In genomic region chr11:20353829-20354434, GRCh38 we compare ENCODE assay signal across 8 cellular contexts. TPM values are rescaled to one million over a fixed set of nuclear protein-coding genes. Genes with fewer than 3 reads are reported as not detected.
DNase-seq lines count a peak whose midpoint lies in the region; ATAC-seq lines count a peak whose summit lies in the region.
"Had no signal": no experiment of that assay in that cellular context is flagged by ENCODE, and none has a peak within 500 bp of the region (broad histone marks: within the 10 kb centered on the region; RNA-seq: fewer than 3 reads in every experiment).

No MANE protein-coding gene starts in this region.

- ATAC-seq in GM19395 (IDR thresholded peaks at IDR 0.05; ENCODE audit: unreplicated experiment) = peak; percentile 52
- peak; percentile 63 for ATAC-seq in left ventricle myocardium superior

- H3K27me3 Mint-ChIP-seq in activated naive CD4-positive, alpha-beta T cell treated with anti-CD3 and anti-CD28 coated beads, Interleukin-2, amount 10 ng/mL, durations not matched to agents 7 days and 5 days = peaks cover 20% of the 10 kb centered on the region

- no peaks in the 10 kb centered on the region for H3K9me3 Mint-ChIP-seq in activated naive CD4-positive, alpha-beta T cell treated with anti-CD3 and anti-CD28 coated beads, Interleukin-2, amount 10 ng/mL, durations not matched to agents 7 days and 5 days
- H3K9me3 Mint-ChIP-seq: activated B cell treated with CpG ODN at 0.5 μM for 24 hours had no signal

- DNase-seq in DMS53 treated with DMSO at 0.1 percent for 48 hours (lab: John Stamatoyannopoulos, UW; ENCODE audit: unreplicated experiment) (peak; percentile 47), NCI-H1694 treated with DMSO at 0.1 percent for 48 hours (lab: John Stamatoyannopoulos, UW) (peak; percentile 61), left ventricle myocardium superior (no peak), dedifferentiated amniotic fluid mesenchymal stem cell (ENCODE audit: extremely low spot score) (no peak)
- DNase-seq in activated naive CD4-positive, alpha-beta T cell treated with anti-CD3 and anti-CD28 coated beads, Interleukin-2, amount 10 ng/mL, durations not matched to agents 7 days and 5 days = peak; percentile 37
- peak; percentile 39 for DNase-seq in stimulated activated CD8-positive, alpha-beta memory T cell treated with anti-CD3 and anti-CD28 coated beads, Interleukin-4, amount 100 ng/mL, for 48 hours
- DNase-seq: activated B cell treated with CpG ODN at 0.5 μM for 24 hours had no signal

- no peak overlapping the region for H3K27ac Mint-ChIP-seq in activated naive CD4-positive, alpha-beta T cell treated with anti-CD3 and anti-CD28 coated beads, Interleukin-2, amount 10 ng/mL, durations not matched to agents 7 days and 5 days
- H3K27ac Mint-ChIP-seq: activated B cell treated with CpG ODN at 0.5 μM for 24 hours had no signal

- no peaks in the 10 kb centered on the region for H3K36me3 Mint-ChIP-seq in activated naive CD4-positive, alpha-beta T cell treated with anti-CD3 and anti-CD28 coated beads, Interleukin-2, amount 10 ng/mL, durations not matched to agents 7 days and 5 days

- CTCF ChIA-PET in activated naive CD4-positive, alpha-beta T cell treated with anti-CD3 and anti-CD28 coated beads, Interleukin-2, amount 10 ng/mL, durations not matched to agents 7 days and 5 days (lab: Charles Lee) = interaction anchor here (0.8 to 6.3 kb wide), 16 partner anchors 10 to 227 kb away, joined by 3 to 96 read pairs (median 4); no protein-coding TSS in a partner anchor

- peaks cover 4% of the 10 kb centered on the region for H3K4me1 Mint-ChIP-seq in activated naive CD4-positive, alpha-beta T cell treated with anti-CD3 and anti-CD28 coated beads, Interleukin-2, amount 10 ng/mL, durations not matched to agents 7 days and 5 days

- no peak overlapping the region for H3K4me3 Mint-ChIP-seq in activated naive CD4-positive, alpha-beta T cell treated with anti-CD3 and anti-CD28 coated beads, Interleukin-2, amount 10 ng/mL, durations not matched to agents 7 days and 5 days
- H3K4me3 Mint-ChIP-seq: activated B cell treated with CpG ODN at 0.5 μM for 24 hours had no signal

- intact Hi-C loops in left ventricle myocardium superior (cut with micrococcal nuclease) = loop anchor here (10.0 kb wide), 1 partner anchor 229 kb away; no protein-coding TSS in a partner anchor

RNA-seq across cellular contexts. Expression of gene HTATIP2, which starts 9.6 kb away (rescaled TPM):
- 20.9 TPM for total RNA-seq in left ventricle myocardium superior

RNA-seq across cellular contexts. Expression of gene PRMT3, which starts 33.6 kb away (rescaled TPM):
- total RNA-seq in left ventricle myocardium superior = 13.2 TPM

Comparison
In these comparisons a context has a peak if more than half of its experiments do, and no peak if none do; other contexts are left out.
1. DNase-seq: peak in DMS53 treated with DMSO at 0.1 percent for 48 hours (single experiment), NCI-H1694 treated with DMSO at 0.1 percent for 48 hours (single experiment), activated naive CD4-positive, alpha-beta T cell treated with anti-CD3 and anti-CD28 coated beads, Interleukin-2, amount 10 ng/mL, durations not matched to agents 7 days and 5 days (single experiment) and stimulated activated CD8-positive, alpha-beta memory T cell treated with anti-CD3 and anti-CD28 coated beads, Interleukin-4, amount 100 ng/mL, for 48 hours (single experiment); none in left ventricle myocardium superior (single experiment) and dedifferentiated amniotic fluid mesenchymal stem cell (single experiment).